Comparison of ENCODE assay signal across 8 cellular contexts in genomic region chr9:99104459-99105151, GRCh38. TPM values are rescaled to one million over a fixed set of nuclear protein-coding genes. Genes with fewer than 3 reads are reported as not detected.
A peak's percentile ranks its signal among the peaks of the same experiment; 100 is the strongest.
DNase-seq lines count a peak whose midpoint lies in the region; ATAC-seq and TF ChIP-seq lines count a peak whose summit lies in the region.

TGFBR1 (plus strand) TSS chr9:99105113; CDS start chr9:99105206, 93 bp downstream.

- DNase-seq in A172 (ENCODE audit: low spot score) (peak; percentile 80), NCI-H2171 treated with DMSO at 0.1 percent for 48 hours (lab: John Stamatoyannopoulos, UW) (peak; percentile 90), T47D (ENCODE audit: low read depth in 1 of 2, low spot score in 1 of 2) (peak; percentile 89 to 93)

- in situ Hi-C loops in T47D (cut with HindIII; ENCODE audit: low pct_unique_long_range_greater_than_20kb, low sequenced_read_pairs): no loop called here

- no peak for TF ChIP-seq CTCF in VCaP (conservative IDR thresholded peaks at IDR 0.05)

- H3K4me3 ChIP-seq in iPS-18a (ENCODE audit: low read length) (peak within 1 kb of the TSS; percentile 92), skeletal muscle tissue (ENCODE audit: low read length in 3 of 3) (peak within 1 kb of the TSS; percentile 76 to 82 (median 80))

- H3K27me3 ChIP-seq in iPS-18a (ENCODE audit: control insufficient read depth, insufficient read depth, low read length) (peaks cover 24% of the 10 kb centered on the region), skeletal muscle tissue (ENCODE audit: control insufficient read depth in 3 of 3, insufficient read depth in 3 of 3, low read length in 3 of 3) (no peaks in the 10 kb centered on the region)

- H3K36me3 ChIP-seq in iPS-18a (ENCODE audit: control insufficient read depth, low read depth, low read length) (no peaks in the 10 kb centered on the region), skeletal muscle tissue (ENCODE audit: control insufficient read depth in 3 of 3, insufficient read depth in 3 of 3, low read length in 3 of 3) (no peaks in the 10 kb centered on the region)

- ATAC-seq in GM18858 (IDR thresholded peaks at IDR 0.05; ENCODE audit: unreplicated experiment) (peak; percentile 86), HG03097 (IDR thresholded peaks at IDR 0.05; ENCODE audit: low FRiP score, unreplicated experiment) (peak; percentile 85)

- H3K4me1 ChIP-seq in iPS-18a (ENCODE audit: control insufficient read depth, low read depth, low read length): peaks cover 20% of the 10 kb centered on the region
- peaks cover 28 to 32% (median 32%) of the 10 kb centered on the region in 3 donors for H3K4me1 ChIP-seq in skeletal muscle tissue (ENCODE audit: control insufficient read depth in 3 of 3, insufficient read depth in 3 of 3, low read length in 3 of 3)

- peak within 1 kb of the TSS; percentile 82 for H3K27ac ChIP-seq in VCaP
- H3K27ac ChIP-seq in iPS-18a (ENCODE audit: low read length): no peak within 1 kb of the TSS
- peak within 1 kb of the TSS; percentile 86 for H3K27ac ChIP-seq in skeletal muscle tissue (ENCODE audit: low read depth, low read length)

- H3K9ac ChIP-seq in iPS-18a (ENCODE audit: low read length) (peak within 1 kb of the TSS; percentile 70), skeletal muscle tissue (ENCODE audit: low read depth in 1 of 3, low read length in 3 of 3) (peak within 1 kb of the TSS; percentile 79 to 83 (median 81))

- no peaks in the 10 kb centered on the region for H3K9me3 ChIP-seq in iPS-18a (ENCODE audit: control insufficient read depth, low read depth, low read length)
- no peaks in the 10 kb centered on the region for H3K9me3 ChIP-seq in skeletal muscle tissue (ENCODE audit: control insufficient read depth in 3 of 3, low read length in 3 of 3)

RNA-seq across cellular contexts. Expression of gene TGFBR1, which starts in this region (rescaled TPM):
- 30.3 and 31.1 TPM in 2 replicates for total RNA-seq in A172 (2014; rRNA removed; shearing (Covaris generic))
- 38.1 TPM for total RNA-seq in skeletal muscle tissue
